ENCODE assay signal across 10 cellular contexts in the genomic region with DNA sequence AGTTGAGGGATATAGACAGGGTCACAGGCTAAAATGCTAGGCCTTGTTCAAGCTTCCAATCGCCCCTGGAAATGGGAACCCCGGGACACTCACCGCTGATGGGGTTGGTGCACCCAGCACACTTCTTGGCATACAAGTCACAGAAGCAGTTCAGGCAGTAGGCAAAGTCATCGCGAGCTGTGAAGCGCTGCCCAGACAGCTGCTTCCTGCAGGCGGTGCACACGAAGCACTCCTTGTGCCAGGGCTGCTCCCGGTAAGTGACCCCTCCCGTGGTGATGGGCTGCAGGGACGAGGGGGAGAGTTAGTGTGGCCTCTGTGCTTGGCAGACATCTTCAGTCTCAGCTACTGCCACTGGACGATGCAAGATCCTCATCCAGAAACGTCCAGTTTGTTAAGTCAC.
"Had no signal": no experiment of that assay in that cellular context is flagged by ENCODE, and none has a peak within 500 bp of the region (broad histone marks: within the 10 kb centered on the region; RNA-seq: fewer than 3 reads in every experiment).

No MANE protein-coding gene starts in this region.

- H3K9me3 ChIP-seq: left lung, upper lobe of left lung had no signal

- DNase-seq: activated B cell treated with CpG ODN at 0.5 μM for 24 hours, amniotic stem cell, foreskin melanocyte, left lung, mesendoderm, T-helper 2 cell had no signal

- H3K4me1 Mint-ChIP-seq: activated B cell treated with CpG ODN at 0.5 μM for 24 hours had no signal

- H3K27ac Mint-ChIP-seq: activated B cell treated with CpG ODN at 0.5 μM for 24 hours; activated T-helper 2 cell treated with anti-CD3 and anti-CD28 coated beads, Interferon-gamma antibody, Interleukin-2, Interleukin-4, amounts not matched to agents 10 μg/mL and 5 μg/mL and 100 μg/mL, durations not matched to agents 14 hours and 24 hours and 36 hours; stimulated activated effector memory CD8-positive, alpha-beta T cell treated with anti-CD3 and anti-CD28 coated beads, Interleukin-12 subunit alpha, Interleukin-12 subunit beta, amount 100 ng/mL, for 72 hours had no signal

- H3K27ac ChIP-seq: left lung, upper lobe of left lung had no signal

- H3K4me1 ChIP-seq: left lung, upper lobe of left lung had no signal

- ATAC-seq: left lung; stimulated activated effector memory CD8-positive, alpha-beta T cell treated with anti-CD3 and anti-CD28 coated beads, Interleukin-12 subunit alpha, Interleukin-12 subunit beta, amount 100 ng/mL, for 72 hours had no signal

- H3K4me3 Mint-ChIP-seq: activated B cell treated with CpG ODN at 0.5 μM for 24 hours; stimulated activated effector memory CD8-positive, alpha-beta T cell treated with anti-CD3 and anti-CD28 coated beads, Interleukin-12 subunit alpha, Interleukin-12 subunit beta, amount 100 ng/mL, for 72 hours had no signal

- H3K27me3 ChIP-seq: left lung, upper lobe of left lung had no signal

- H3K4me3 ChIP-seq: left lung, upper lobe of left lung had no signal

- H3K9me3 Mint-ChIP-seq: activated B cell treated with CpG ODN at 0.5 μM for 24 hours; activated naive CD4-positive, alpha-beta T cell treated with anti-CD3 and anti-CD28 coated beads, Interleukin-2, amount 50 U/mL, for 72 hours; activated T-helper 2 cell treated with anti-CD3 and anti-CD28 coated beads, Interferon-gamma antibody, Interleukin-2, Interleukin-4, amounts not matched to agents 10 μg/mL and 5 μg/mL and 100 μg/mL, durations not matched to agents 14 hours and 24 hours and 36 hours; stimulated activated effector memory CD8-positive, alpha-beta T cell treated with anti-CD3 and anti-CD28 coated beads, Interleukin-12 subunit alpha, Interleukin-12 subunit beta, amount 100 ng/mL, for 72 hours had no signal

- H3K27me3 Mint-ChIP-seq: activated B cell treated with CpG ODN at 0.5 μM for 24 hours had no signal
